Comparison of ENCODE assay signal across 16 cellular contexts in genomic region chr1:216055004-216055403, GRCh38.
"Had no signal": no experiment of that assay in that cellular context is flagged by ENCODE, and none has a peak within 500 bp of the region (broad histone marks: within the 10 kb centered on the region; RNA-seq: fewer than 3 reads in every experiment).

No MANE protein-coding gene starts in this region.

- H3K27ac ChIP-seq: heart left ventricle, parathyroid adenoma, prostate gland, right lobe of liver, suprapubic skin, thyroid gland had no signal

- DNase-seq: dorsolateral prefrontal cortex; effector CD8-positive, alpha-beta T cell; heart left ventricle; hippocampal formation; mesendoderm; naive B cell; right lobe of liver; stimulated activated CD4-positive, alpha-beta T cell treated with anti-CD3 and anti-CD28 coated beads, Interleukin-4, amount 100 ng/mL, for 1 hour; stimulated activated CD8-positive, alpha-beta memory T cell treated with anti-CD3 and anti-CD28 coated beads, Interleukin-4, amount 100 ng/mL, for 48 hours; stimulated activated naive CD8-positive, alpha-beta T cell treated with anti-CD3 and anti-CD28 coated beads, Interleukin-15, Interleukin-2, amounts not matched to agents 100 U/mL and 50 U/mL, for 24 hours; thyroid gland had no signal

- ATAC-seq: esophagus mucosa; heart left ventricle; right lobe of liver; stimulated activated effector memory CD8-positive, alpha-beta T cell treated with anti-CD3 and anti-CD28 coated beads, Interleukin-12 subunit alpha, Interleukin-12 subunit beta, amount 100 ng/mL, for 72 hours; stimulated activated naive CD8-positive, alpha-beta T cell treated with anti-CD3 and anti-CD28 coated beads, Interleukin-15, Interleukin-2, amounts not matched to agents 100 U/mL and 50 U/mL, for 24 hours had no signal
